ENCODE assay signal across 2 cellular contexts in the genomic region with DNA sequence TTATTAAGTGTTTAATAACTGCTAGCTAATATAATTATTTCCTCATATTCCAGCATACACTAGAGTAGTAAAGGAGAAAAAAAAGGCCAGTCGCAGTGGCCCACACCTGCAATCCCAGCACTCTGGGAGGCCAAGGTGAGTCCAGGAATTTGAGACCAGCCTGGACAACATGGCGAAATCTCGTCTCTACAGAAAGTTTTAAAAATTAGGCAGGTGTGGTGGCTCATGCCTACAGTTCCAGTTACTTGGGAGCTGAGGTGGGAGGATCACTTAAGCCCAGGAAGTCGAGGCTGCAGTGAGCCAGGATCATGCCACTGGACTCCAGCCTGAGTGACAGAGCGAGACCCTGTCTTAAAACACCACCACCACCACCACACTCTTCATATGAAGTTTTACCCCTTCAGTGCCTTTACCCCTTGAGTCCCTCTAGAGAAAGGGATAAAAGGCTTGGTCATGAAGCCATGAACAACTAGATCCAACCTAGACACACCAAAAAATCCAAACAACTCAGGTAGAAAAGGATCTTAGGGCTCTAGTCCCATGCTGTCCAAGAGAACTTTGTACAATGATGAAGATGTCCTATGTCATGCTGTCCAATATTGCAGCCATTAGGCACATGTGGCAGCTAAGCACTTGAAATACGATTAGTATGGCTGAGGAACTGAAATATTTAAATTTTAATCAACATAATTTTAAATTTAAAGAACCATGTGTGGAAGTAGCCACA.
TF ChIP-seq lines count a peak whose summit lies in the region.

No MANE protein-coding gene starts in this region.

TF ChIP-seq in A549, 52 proteins besides CTCF, POLR2A, EP300 and RAD21:
- TF ChIP-seq MYC (IDR thresholded peaks at IDR 0.05; ENCODE audit: borderline replicate concordance, low read length) (no peak), CBX2 (IDR thresholded peaks at IDR 0.05; ENCODE audit: borderline replicate concordance, low read depth) (no peak), SMC3 (IDR thresholded peaks at IDR 0.05) (no peak), FOSB (CRISPR knock-in tag; IDR thresholded peaks at IDR 0.05) (no peak), CEBPB (IDR thresholded peaks at IDR 0.05) (no peak), HEYL (CRISPR knock-in tag; IDR thresholded peaks at IDR 0.05) (no peak), GATA3 (IDR thresholded peaks at IDR 0.05; ENCODE audit: borderline replicate concordance) (no peak), MAZ (IDR thresholded peaks at IDR 0.05; ENCODE audit: borderline replicate concordance, low read depth, low read length) (no peak)
TF ChIP-seq in A549: peak in this region for 0.

TF ChIP-seq in HCT116, 20 proteins besides CTCF, POLR2A, EP300 and RAD21:
- TF ChIP-seq EGR1 (IDR thresholded peaks at IDR 0.05; ENCODE audit: low read depth) (0 out of 2 replicates have a peak, but pooled peaks have one; percentile 34), SP1 (IDR thresholded peaks at IDR 0.05; ENCODE audit: low read depth) (no peak)
